ENCODE assay signal across 7 cellular contexts in genomic region chr16:63943568-63943967, GRCh38.
"Had no signal": no experiment of that assay in that cellular context is flagged by ENCODE, and none has a peak within 500 bp of the region (broad histone marks: within the 10 kb centered on the region; RNA-seq: fewer than 3 reads in every experiment).

No MANE protein-coding gene starts in this region.

- H3K4me2 ChIP-seq: GM23338 had no signal

- H3K27ac ChIP-seq: HL-60 had no signal

- H3K27ac Mint-ChIP-seq: GM23338, H9, IgD-negative memory B cell had no signal

- H3K9me3 Mint-ChIP-seq: GM23338 had no signal

- H2AFZ ChIP-seq: GM23338 had no signal

- H3K4me3 ChIP-seq: GM23338 had no signal

- H3K27me3 Mint-ChIP-seq: IgD-negative memory B cell had no signal

- H3K4me3 Mint-ChIP-seq: GM23338, H9, IgD-negative memory B cell had no signal

- H3K36me3 Mint-ChIP-seq: IgD-negative memory B cell had no signal

- H3K4me1 Mint-ChIP-seq: GM23338 had no signal

- DNase-seq: H9, HCEC 1CT, KBM-7 had no signal

- ATAC-seq: GM23338, HepG2 had no signal
